Comparison of ENCODE assay signal across 9 cellular contexts in genomic region chr5:147481857-147482256, GRCh38. TPM values are rescaled to one million over a fixed set of nuclear protein-coding genes. Genes with fewer than 3 reads are reported as not detected.
DNase-seq lines count a peak whose midpoint lies in the region; ATAC-seq, FAIRE-seq and TF ChIP-seq lines count a peak whose summit lies in the region.
"Had no signal": no experiment of that assay in that cellular context is flagged by ENCODE, and none has a peak within 500 bp of the region (broad histone marks: within the 10 kb centered on the region; RNA-seq: fewer than 3 reads in every experiment).

No MANE protein-coding gene starts in this region.

- 0 out of 22 replicates have a peak, but pooled peaks cover 0 to 5% (median 0%) of the 10 kb centered on the region in 11 experiments for H3K9me3 ChIP-seq in BLaER1 treated with 17β-estradiol and CSF1 and Interleukin-3, amounts not matched to agents 10 nM and 100 nM (replicated peaks in 1 of 11)
- peaks cover 0 to 4% (median 0%) of the 10 kb centered on the region in 12 donors for H3K9me3 ChIP-seq in heart left ventricle

- no peaks in the 10 kb centered on the region for H3K36me3 ChIP-seq in BLaER1 treated with 17β-estradiol and CSF1 and Interleukin-3, amounts not matched to agents 10 nM and 100 nM
- no peaks in the 10 kb centered on the region for H3K36me3 ChIP-seq in heart left ventricle
- H3K36me3 ChIP-seq in mesendoderm (ENCODE audit: control insufficient read depth, insufficient read depth, low read length): no peaks in the 10 kb centered on the region

- no peak overlapping the region for H2BK5ac ChIP-seq in mesendoderm (ENCODE audit: low read length)

- H2BK120ac ChIP-seq in mesendoderm (ENCODE audit: low read depth, low read length): no peak overlapping the region

- H3K4me2 ChIP-seq in BLaER1 treated with 17β-estradiol and CSF1 and Interleukin-3, amounts not matched to agents 10 nM and 100 nM: peak overlapping the region; percentile 39 to 77 (median 60)
- H3K4me2 ChIP-seq in mesendoderm (ENCODE audit: low read length): no peak overlapping the region

- WGBS in heart left ventricle, 4 donors: 40 to 74% (median 60%) methylated on average over 1 of the region's 1 CpG
- WGBS in mesendoderm (ENCODE audit: extremely low coverage, insufficient coverage, low lambda C conversion rate): no CpG with 5 or more reads among the region's 1 CpG

- H3K9ac ChIP-seq in BLaER1 treated with 17β-estradiol and CSF1 and Interleukin-3, amounts not matched to agents 10 nM and 100 nM: peak overlapping the region in 3 of 11 experiments; percentile 3 to 39 (median 38); a peak in 4 of 22 replicates
- H3K9ac ChIP-seq in mesendoderm (ENCODE audit: low read length): no peak overlapping the region

- no peak overlapping the region for H3K23ac ChIP-seq in mesendoderm (ENCODE audit: low read length)

- H4K8ac ChIP-seq in mesendoderm (ENCODE audit: low read depth, low read length): no peak overlapping the region

- TF ChIP-seq CTCF in heart left ventricle (IDR thresholded peaks at IDR 0.05): no peak
- no peak for TF ChIP-seq CTCF in D721Med (IDR thresholded peaks at IDR 0.05; ENCODE audit: insufficient read depth, missing control alignments)

- H3K4me3 ChIP-seq in BLaER1 treated with 17β-estradiol and CSF1 and Interleukin-3, amounts not matched to agents 10 nM and 100 nM: no peak overlapping the region
- H3K4me3 ChIP-seq in heart left ventricle (no peak overlapping the region), mesendoderm (ENCODE audit: low read length) (no peak overlapping the region)
- H3K4me3 ChIP-seq: K562 had no signal

- ATAC-seq in GM21515 (IDR thresholded peaks at IDR 0.05; ENCODE audit: unreplicated experiment): peak; percentile 76
- peak in 2 of 4 donors; percentile 19 to 26 for ATAC-seq in heart left ventricle
- ATAC-seq in HG03280 (IDR thresholded peaks at IDR 0.05; ENCODE audit: unreplicated experiment): no peak
- ATAC-seq: K562 had no signal

- H3K79me2 ChIP-seq in mesendoderm (ENCODE audit: control insufficient read depth, insufficient read depth, low read length): no peaks in the 10 kb centered on the region

- TF ChIP-seq POLR2A in heart left ventricle (IDR thresholded peaks at IDR 0.05): no peak

- H2AK5ac ChIP-seq in mesendoderm (ENCODE audit: low read length): no peak overlapping the region

- peaks cover 38 to 61% (median 51%) of the 10 kb centered on the region in 10 experiments for H3K4me1 ChIP-seq in BLaER1 treated with 17β-estradiol and CSF1 and Interleukin-3, amounts not matched to agents 10 nM and 100 nM
- H3K4me1 ChIP-seq in heart left ventricle (peaks cover 0 to 79% (median 40%) of the 10 kb centered on the region in 12 donors), mesendoderm (ENCODE audit: control insufficient read depth, low read depth, low read length) (peaks cover 2% of the 10 kb centered on the region)

- H2BK15ac ChIP-seq in mesendoderm (replicated peaks; ENCODE audit: low read depth): no peak overlapping the region

- H3K18ac ChIP-seq in mesendoderm (ENCODE audit: low read length): no peak overlapping the region

- peak overlapping the region; percentile 16 to 77 (median 39); a peak in 14 of 22 replicates for H3K27ac ChIP-seq in BLaER1 treated with 17β-estradiol and CSF1 and Interleukin-3, amounts not matched to agents 10 nM and 100 nM
- H3K27ac ChIP-seq in heart left ventricle (peak overlapping the region in 11 of 12 donors; percentile 49 to 87 (median 73)), mesendoderm (ENCODE audit: low read depth, low read length) (no peak overlapping the region)

- no peaks in the 10 kb centered on the region for H4K20me1 ChIP-seq in BLaER1 treated with 17β-estradiol and CSF1 and Interleukin-3, amounts not matched to agents 10 nM and 100 nM

- FAIRE-seq in D721Med (lab: Jason Lieb, UNC): no peak
- FAIRE-seq: K562 had no signal

- H3K27me3 ChIP-seq in BLaER1 treated with 17β-estradiol and CSF1 and Interleukin-3, amounts not matched to agents 10 nM and 100 nM: peaks cover 0 to 18% (median 0%) of the 10 kb centered on the region in 11 experiments; a peak in 10 of 22 replicates
- H3K27me3 ChIP-seq in heart left ventricle: no peaks in the 10 kb centered on the region
- no peaks in the 10 kb centered on the region for H3K27me3 ChIP-seq in mesendoderm (ENCODE audit: insufficient read depth, low read length, poor library complexity)

- H4K5ac ChIP-seq in mesendoderm (ENCODE audit: low read length): no peak overlapping the region

- intact Hi-C loops in heart left ventricle (cut with DNase I): no loop called here

- DNase-seq in MV-4-11 (lab: John Stamatoyannopoulos, UW): peak; percentile 83
- DNase-seq in heart left ventricle: no peak
- no peak for DNase-seq in mesendoderm
- DNase-seq in GM19238 (ENCODE audit: insufficient read length, low spot score): no peak
- no peak for DNase-seq in D721Med (ENCODE audit: insufficient read length, low spot score)

- no peak overlapping the region for H3K4ac ChIP-seq in mesendoderm (ENCODE audit: low read depth, low read length)

- no peaks in the 10 kb centered on the region for H3K79me1 ChIP-seq in mesendoderm (ENCODE audit: low read length)

- no peak overlapping the region for H3K56ac ChIP-seq in mesendoderm (ENCODE audit: low read length)

RNA-seq across cellular contexts. Expression of gene DPYSL3, which starts 28.0 kb away (rescaled TPM):
- 10 to 100 TPM; 13.7 to 54.7 (median 25.0) TPM for total RNA-seq in heart left ventricle
- 10 to 100 TPM in 1 of 2 donors, 1 to 10 TPM in 1; 7.9 to 20.6 TPM for polyA plus RNA-seq in heart left ventricle
- polyA plus RNA-seq in mesendoderm (2013, experiment 1 of 2): 55.9 TPM
- 57.0 TPM for polyA plus RNA-seq in mesendoderm (2013, experiment 2 of 2)
